ENCODE assay signal across 8 cellular contexts in genomic region chr2:26299488-26300092, GRCh38. TPM values are rescaled to one million over a fixed set of nuclear protein-coding genes. Genes with fewer than 3 reads are reported as not detected.
DNase-seq lines count a peak whose midpoint lies in the region; ATAC-seq and TF ChIP-seq lines count a peak whose summit lies in the region.

No MANE protein-coding gene starts in this region.

- H4K20me1 ChIP-seq in osteoblast (ENCODE audit: insufficient read depth, low read length), result no peaks in the 10 kb centered on the region

- H3K4me3 ChIP-seq in BJ (ENCODE audit: low read depth, low read length) (peak overlapping the region; percentile 36), WERI-Rb-1 (ENCODE audit: low read depth, low read length) (peak overlapping the region; percentile 36), gastroesophageal sphincter (peak overlapping the region; percentile 55 to 57), osteoblast (ENCODE audit: insufficient read depth, low read length) (peak overlapping the region; percentile 70)

- CTCF ChIA-PET in BJ (lab: Yijun Ruan, JAX), result interaction anchor here (0.6 to 1.3 kb wide), 5 partner anchors 16 to 717 kb away, joined by 3 to 6 read pairs (median 3); partner anchors contain the start of genes HADHA and HADHB

- H3K4me1 ChIP-seq in gastroesophageal sphincter, result peaks cover 0 to 30% (median 6%) of the 10 kb centered on the region in 3 donors
- H3K4me1 ChIP-seq in osteoblast (ENCODE audit: insufficient read depth, low read length), result peaks cover 26% of the 10 kb centered on the region

- H3K9me3 ChIP-seq in WERI-Rb-1 (ENCODE audit: severe bottlenecking), result no peaks in the 10 kb centered on the region
- H3K9me3 ChIP-seq in gastroesophageal sphincter, result no peaks in the 10 kb centered on the region
- H3K9me3 ChIP-seq in osteoblast (ENCODE audit: low read depth, low read length), result no peaks in the 10 kb centered on the region

- H3K27ac ChIP-seq in WERI-Rb-1 (no peak overlapping the region), gastroesophageal sphincter (peak overlapping the region; percentile 61 to 91 (median 84)), osteoblast (ENCODE audit: low read depth, low read length) (peak overlapping the region; percentile 82)

- H2AFZ ChIP-seq in osteoblast (ENCODE audit: low read length), result peak overlapping the region; percentile 89

- H3K36me3 ChIP-seq in BJ (ENCODE audit: control insufficient read depth, insufficient read depth, low read length), result no peaks in the 10 kb centered on the region
- no peaks in the 10 kb centered on the region for H3K36me3 ChIP-seq in WERI-Rb-1
- no peaks in the 10 kb centered on the region for H3K36me3 ChIP-seq in gastroesophageal sphincter
- H3K36me3 ChIP-seq in osteoblast (ENCODE audit: insufficient read depth, low read length), result no peaks in the 10 kb centered on the region

- 1 to 2% methylated on average over 7 of the region's 7 CpGs for WGBS in gastroesophageal sphincter (ENCODE audit: low coverage in 1 of 2), 2 donors

- DNase-seq in BJ (ENCODE audit: low read depth), result no peak
- DNase-seq in H4 (ENCODE audit: low spot score), result peak; percentile 52
- no peak for DNase-seq in WERI-Rb-1
- DNase-seq in osteoblast (ENCODE audit: insufficient read length, low spot score, missing footprints), result no peak
- DNase-seq in OCI-M2 (lab: John Stamatoyannopoulos, UW; ENCODE audit: unreplicated experiment), result no peak
- no peak for DNase-seq in SHP77 treated with DMSO at 0.1 percent for 48 hours (lab: John Stamatoyannopoulos, UW)

- no peak for TF ChIP-seq POLR2A in gastroesophageal sphincter (IDR thresholded peaks at IDR 0.05)

- H3K27me3 ChIP-seq in BJ (ENCODE audit: control insufficient read depth, insufficient read depth, low read length) (no peaks in the 10 kb centered on the region), WERI-Rb-1 (ENCODE audit: insufficient read depth, low read depth, severe bottlenecking) (peaks cover 14% of the 10 kb centered on the region), gastroesophageal sphincter (no peaks in the 10 kb centered on the region), osteoblast (ENCODE audit: insufficient read depth, low read length) (no peaks in the 10 kb centered on the region)

- TF ChIP-seq CTCF in BJ (IDR thresholded peaks at IDR 0.05; ENCODE audit: insufficient read depth, low read depth, low read length), result no peak
- TF ChIP-seq CTCF in WERI-Rb-1 (IDR thresholded peaks at IDR 0.05; ENCODE audit: low read depth, low read length), result no peak
- TF ChIP-seq CTCF in gastroesophageal sphincter (IDR thresholded peaks at IDR 0.05), result no peak
- TF ChIP-seq CTCF in osteoblast (IDR thresholded peaks at IDR 0.05; ENCODE audit: extremely low read depth, low read depth, low read length), result no peak

- peak; percentile 35 for ATAC-seq in gastroesophageal sphincter
- ATAC-seq in HG02571 (IDR thresholded peaks at IDR 0.05; ENCODE audit: unreplicated experiment), result no peak

- POLR2A ChIA-PET in BJ (lab: Charles Lee), result no interaction called here

- no peaks in the 10 kb centered on the region for H3K79me2 ChIP-seq in osteoblast (ENCODE audit: insufficient read depth, low read length)

- no peak for TF ChIP-seq EP300 in gastroesophageal sphincter (IDR thresholded peaks at IDR 0.05)

- H3K4me2 ChIP-seq in osteoblast (ENCODE audit: insufficient read depth, low read length), result peak overlapping the region; percentile 86

RNA-seq across cellular contexts. Expression of gene SELENOI, which starts 46.4 kb away (rescaled TPM):
- polyA plus RNA-seq in BJ (2011; rRNA removed), result 9.5 and 11.1 TPM in 2 replicates
- polyA minus RNA-seq in BJ (2011; rRNA and poly(A)+ RNA removed), result 19.4 and 23.4 TPM in 2 replicates
- 10.9 and 18.8 TPM in 2 replicates for total RNA-seq in H4 (2014; rRNA removed; shearing (Covaris generic))
- total RNA-seq in gastroesophageal sphincter (10 to 100 TPM in 1 of 4 donors, 1 to 10 TPM in 3; 7.0 to 10.9 (median 8.7) TPM), osteoblast (11.6 and 13.0 TPM in 2 replicates)

RNA-seq across cellular contexts. Expression of gene ADGRF3, which starts 47.0 kb away (rescaled TPM):
- 0.12 and 0.20 TPM in 2 replicates for polyA plus RNA-seq in BJ (2011; rRNA removed)
- 0.21 TPM in 1 of 2 replicates, not detected in the other for polyA minus RNA-seq in BJ (2011; rRNA and poly(A)+ RNA removed)
- total RNA-seq in H4 (2014; rRNA removed; shearing (Covaris generic)), result 0.02 TPM in 1 of 2 replicates, not detected in the other
- total RNA-seq in gastroesophageal sphincter (not detected), osteoblast (under 0.01 and 0.59 TPM in 2 replicates)

RNA-seq across cellular contexts. Expression of gene HADHB, which starts 54.9 kb away (rescaled TPM):
- 99.4 and 144 TPM in 2 replicates for polyA plus RNA-seq in BJ (2011; rRNA removed)
- polyA minus RNA-seq in BJ (2011; rRNA and poly(A)+ RNA removed), result 69.6 and 92.9 TPM in 2 replicates
- 68.8 and 71.4 TPM in 2 replicates for total RNA-seq in H4 (2014; rRNA removed; shearing (Covaris generic))
- total RNA-seq in gastroesophageal sphincter (100 to 1,000 TPM; 127 to 358 (median 218) TPM), osteoblast (119 and 143 TPM in 2 replicates)

RNA-seq across cellular contexts. Expression of gene HADHA, which starts 55.2 kb away (rescaled TPM):
- polyA plus RNA-seq in BJ (2011; rRNA removed), result 111 and 136 TPM in 2 replicates
- 86.2 and 101 TPM in 2 replicates for polyA minus RNA-seq in BJ (2011; rRNA and poly(A)+ RNA removed)
- total RNA-seq in H4 (2014; rRNA removed; shearing (Covaris generic)), result 91.9 and 96.8 TPM in 2 replicates
- 100 to 1,000 TPM; 154 to 277 (median 186) TPM for total RNA-seq in gastroesophageal sphincter
- total RNA-seq in osteoblast, result 113 and 117 TPM in 2 replicates
